14 cellular contexts compared by ENCODE assay signal in the genomic region with DNA sequence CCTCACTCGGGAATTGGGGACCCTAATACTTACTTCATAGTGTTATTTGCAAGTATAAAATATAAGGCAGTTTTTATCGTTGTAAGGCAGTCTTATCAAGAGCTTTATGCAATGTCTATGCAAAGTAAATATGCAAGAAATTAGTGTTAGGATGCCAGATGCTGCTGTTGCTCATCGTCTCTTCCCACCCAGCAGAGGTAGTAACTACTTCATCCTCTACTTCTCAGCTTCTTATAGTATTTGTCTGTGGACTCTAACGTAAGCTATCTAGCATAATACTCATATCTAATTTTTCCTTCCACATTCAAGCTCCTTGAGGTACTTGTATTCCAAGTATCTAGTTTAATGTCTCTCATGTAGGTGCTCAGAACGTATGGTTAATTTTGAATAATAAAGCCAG. TPM values are rescaled to one million over a fixed set of nuclear protein-coding genes. Genes with fewer than 3 reads are reported as not detected.
DNase-seq lines count a peak whose midpoint lies in the region; ATAC-seq and TF ChIP-seq lines count a peak whose summit lies in the region.
"Had no signal": no experiment of that assay in that cellular context is flagged by ENCODE, and none has a peak within 500 bp of the region (broad histone marks: within the 10 kb centered on the region; RNA-seq: fewer than 3 reads in every experiment).

No MANE protein-coding gene starts in this region.

- intact Hi-C loops in activated CD8-positive, alpha-beta T cell treated with anti-CD3 and anti-CD28 coated beads for 36 hours (cut with micrococcal nuclease), result no loop called here
- intact Hi-C loops in transverse colon (cut with DNase I; ENCODE audit: low total_unique reads), result no loop called here

- POLR2A ChIA-PET in activated CD8-positive, alpha-beta T cell treated with anti-CD3 and anti-CD28 coated beads for 36 hours (lab: Charles Lee), result interaction anchor here (0.6 to 17.5 kb wide), 3 partner anchors 8 to 18 kb away, joined by 3 to 361 read pairs (median 6); a partner anchor contains a TSS

- H3K27me3 Mint-ChIP-seq in activated naive CD4-positive, alpha-beta T cell treated with anti-CD3 and anti-CD28 coated beads, Interleukin-2, amount 50 U/mL, for 24 hours, result no peaks in the 10 kb centered on the region
- no peaks in the 10 kb centered on the region for H3K27me3 Mint-ChIP-seq in activated CD8-positive, alpha-beta T cell treated with anti-CD3 and anti-CD28 coated beads for 36 hours
- peaks cover 21% of the 10 kb centered on the region for H3K27me3 Mint-ChIP-seq in glutamatergic neuron (ENCODE audit: unreplicated experiment)

- H3K79me1 ChIP-seq in neuronal stem cell (ENCODE audit: low read depth, low read length), result peaks cover 28% of the 10 kb centered on the region

- no peak overlapping the region for H2BK12ac ChIP-seq in neuronal stem cell (ENCODE audit: low read length)

- H3K36me3 ChIP-seq in transverse colon (no peaks in the 10 kb centered on the region), neuronal stem cell (replicated peaks in 1 of 2; ENCODE audit: control insufficient read depth in 2 of 2, insufficient read depth in 2 of 2, low read length in 2 of 2) (peaks cover 4 to 95% of the 10 kb centered on the region in 2 donors)

- TF ChIP-seq EP300 in transverse colon (IDR thresholded peaks at IDR 0.05; ENCODE audit: low read depth), result no peak

- in situ Hi-C loops in transverse colon (cut with MboI; ENCODE audit: low pct_ligation_motif_present in 1 of 4, low pct_unique_long_range_greater_than_20kb in 1 of 4, low sequenced_read_pairs in 3 of 4), result no loop called here

- CTCF ChIA-PET in activated CD8-positive, alpha-beta T cell treated with anti-CD3 and anti-CD28 coated beads for 36 hours (lab: Charles Lee), result interaction anchor here (0.8 to 1.3 kb wide), 3 partner anchors 8 to 158 kb away, joined by 3 to 4 read pairs (median 4); no protein-coding TSS in a partner anchor

- H3K18ac ChIP-seq in neuronal stem cell (ENCODE audit: low read length), result no peak overlapping the region

- H3K14ac ChIP-seq in neuronal stem cell (ENCODE audit: low read length), result no peak overlapping the region

- H3K27me3 ChIP-seq in transverse colon (no peaks in the 10 kb centered on the region), neuronal stem cell (ENCODE audit: control insufficient read depth in 3 of 3, insufficient read depth in 3 of 3, low read depth in 1 of 3, low read length in 3 of 3) (no peaks in the 10 kb centered on the region)
- H3K27me3 ChIP-seq: MG63 had no signal

- H3K4me1 ChIP-seq in transverse colon, result peaks cover 17 to 62% (median 25%) of the 10 kb centered on the region in 4 donors
- H3K4me1 ChIP-seq in neuronal stem cell (ENCODE audit: control insufficient read depth in 2 of 2, insufficient read depth in 1 of 2, low read depth in 1 of 2, low read length in 2 of 2), result no peaks in the 10 kb centered on the region

- no peak for TF ChIP-seq POLR2A in transverse colon (IDR thresholded peaks at IDR 0.05)

- TF ChIP-seq CTCF in activated CD8-positive, alpha-beta T cell treated with anti-CD3 and anti-CD28 coated beads for 36 hours (IDR thresholded peaks at IDR 0.05), result no peak
- TF ChIP-seq CTCF in glutamatergic neuron (IDR thresholded peaks at IDR 0.05; ENCODE audit: partially characterized antibody, unreplicated experiment), result no peak
- no peak for TF ChIP-seq CTCF in transverse colon (IDR thresholded peaks at IDR 0.05)

- H3K9ac ChIP-seq in neuronal stem cell (ENCODE audit: low read depth, low read length, poor library complexity), result no peak overlapping the region

- 86% methylated on average over 4 to 5 of the region's 5 CpGs for WGBS in transverse colon (ENCODE audit: low coverage in 1 of 2), 2 donors
- no CpG with 5 or more reads among the region's 5 CpGs for WGBS in neuronal stem cell (ENCODE audit: extremely low coverage in 2 of 2, insufficient read length in 2 of 2, insufficient replicate concordance in 1 of 2), 2 donors

- DNase-seq in activated naive CD4-positive, alpha-beta T cell treated with Interleukin-2 at 50 U/mL for 16 hours, result no peak
- DNase-seq in activated CD8-positive, alpha-beta T cell treated with anti-CD3 and anti-CD28 coated beads for 36 hours, result no peak
- DNase-seq in glutamatergic neuron (no peak), transverse colon (no peak), NCI-H146 (lab: John Stamatoyannopoulos, UW) (no peak), neuronal stem cell (ENCODE audit: low spot score) (no peak), NCI-H2227 (lab: John Stamatoyannopoulos, UW; ENCODE audit: unreplicated experiment) (no peak)
- DNase-seq: activated CD8-positive, alpha-beta memory T cell treated with anti-CD3 and anti-CD28 coated beads for 24 hours; COR-L47; MG63; NCI-H1694; NCI-H524 had no signal

- no peak overlapping the region for H3K4me2 ChIP-seq in neuronal stem cell (ENCODE audit: insufficient read depth, low read length, poor library complexity, severe bottlenecking)

- peaks cover 5% of the 10 kb centered on the region for H3K36me3 Mint-ChIP-seq in activated naive CD4-positive, alpha-beta T cell treated with anti-CD3 and anti-CD28 coated beads, Interleukin-2, amount 50 U/mL, for 24 hours
- peaks cover 74% of the 10 kb centered on the region for H3K36me3 Mint-ChIP-seq in activated CD8-positive, alpha-beta T cell treated with anti-CD3 and anti-CD28 coated beads for 36 hours (ENCODE audit: low read depth)
- peaks cover 12% of the 10 kb centered on the region for H3K36me3 Mint-ChIP-seq in glutamatergic neuron (ENCODE audit: unreplicated experiment)

- no peak overlapping the region for H2AFZ ChIP-seq in neuronal stem cell (ENCODE audit: low read length)

- no peaks in the 10 kb centered on the region for H3K9me3 Mint-ChIP-seq in activated naive CD4-positive, alpha-beta T cell treated with anti-CD3 and anti-CD28 coated beads, Interleukin-2, amount 50 U/mL, for 24 hours
- H3K9me3 Mint-ChIP-seq in activated CD8-positive, alpha-beta T cell treated with anti-CD3 and anti-CD28 coated beads for 36 hours, result no peaks in the 10 kb centered on the region
- peaks cover 8% of the 10 kb centered on the region for H3K9me3 Mint-ChIP-seq in glutamatergic neuron (ENCODE audit: unreplicated experiment)

- no peak overlapping the region for H2BK5ac ChIP-seq in neuronal stem cell (ENCODE audit: low read length)

- H3K4me3 ChIP-seq in transverse colon, result no peak overlapping the region
- H3K4me3 ChIP-seq in neuronal stem cell (ENCODE audit: low read length in 2 of 2), result no peak overlapping the region
- H3K4me3 ChIP-seq: lung, MG63 had no signal

- no peak overlapping the region for H2BK15ac ChIP-seq in neuronal stem cell (ENCODE audit: low read length)

- no peak for ATAC-seq in activated CD8-positive, alpha-beta T cell treated with anti-CD3 and anti-CD28 coated beads for 36 hours

- H2AK5ac ChIP-seq in neuronal stem cell (ENCODE audit: low read depth, low read length), result no peak overlapping the region

- peak overlapping the region; percentile 1 for H3K4me3 Mint-ChIP-seq in activated naive CD4-positive, alpha-beta T cell treated with anti-CD3 and anti-CD28 coated beads, Interleukin-2, amount 50 U/mL, for 24 hours
- no peak overlapping the region for H3K4me3 Mint-ChIP-seq in activated CD8-positive, alpha-beta T cell treated with anti-CD3 and anti-CD28 coated beads for 36 hours
- no peak overlapping the region for H3K4me3 Mint-ChIP-seq in glutamatergic neuron (ENCODE audit: unreplicated experiment)

- H3K27ac Mint-ChIP-seq in activated naive CD4-positive, alpha-beta T cell treated with anti-CD3 and anti-CD28 coated beads, Interleukin-2, amount 50 U/mL, for 24 hours, result peak overlapping the region; percentile 91
- H3K27ac Mint-ChIP-seq in activated CD8-positive, alpha-beta T cell treated with anti-CD3 and anti-CD28 coated beads for 36 hours, result peak overlapping the region; percentile 98
- H3K27ac Mint-ChIP-seq in glutamatergic neuron (ENCODE audit: unreplicated experiment), result peak overlapping the region; percentile 73

- H2BK120ac ChIP-seq in neuronal stem cell (ENCODE audit: low read depth, low read length), result no peak overlapping the region

- H3K27ac ChIP-seq in transverse colon, result peak overlapping the region; percentile 33 to 69 (median 52)
- H3K27ac ChIP-seq in neuronal stem cell (replicated peaks; ENCODE audit: low read length), result no peak overlapping the region

- H4K8ac ChIP-seq in neuronal stem cell (ENCODE audit: low read depth, low read length), result no peak overlapping the region

- peaks cover 99% of the 10 kb centered on the region for H3K4me1 Mint-ChIP-seq in activated naive CD4-positive, alpha-beta T cell treated with anti-CD3 and anti-CD28 coated beads, Interleukin-2, amount 50 U/mL, for 24 hours
- H3K4me1 Mint-ChIP-seq in activated CD8-positive, alpha-beta T cell treated with anti-CD3 and anti-CD28 coated beads for 36 hours (ENCODE audit: low read depth), result peaks cover 94% of the 10 kb centered on the region
- H3K4me1 Mint-ChIP-seq in glutamatergic neuron (ENCODE audit: low read depth, unreplicated experiment), result peaks cover 39% of the 10 kb centered on the region

- H3K9me3 ChIP-seq in transverse colon (no peaks in the 10 kb centered on the region), neuronal stem cell (replicated peaks in 1 of 2; ENCODE audit: control insufficient read depth in 2 of 2, insufficient read depth in 1 of 2, low read depth in 1 of 2, low read length in 2 of 2) (no peaks in the 10 kb centered on the region)
- H3K9me3 ChIP-seq: MG63 had no signal

- H3K23ac ChIP-seq in neuronal stem cell (ENCODE audit: low read depth, low read length, poor library complexity), result no peak overlapping the region

- no peak overlapping the region for H4K91ac ChIP-seq in neuronal stem cell (ENCODE audit: low read depth, low read length, poor library complexity)

- no peak overlapping the region for H3K4ac ChIP-seq in neuronal stem cell (ENCODE audit: low read length)

RNA-seq across cellular contexts. Expression of a gene that starts 11.6 kb away (rescaled TPM):
- 100 to 1,000 TPM; 259 to 260 TPM for total RNA-seq in activated CD8-positive, alpha-beta T cell treated with anti-CD3 and anti-CD28 coated beads for 36 hours
- total RNA-seq in glutamatergic neuron (ENCODE audit: unreplicated experiment) (458 TPM), transverse colon (100 to 1,000 TPM in 3 of 4 donors, 10 to 100 TPM in 1; 82.7 to 377 (median 155) TPM)
- polyA plus RNA-seq in neuronal stem cell (2013, experiment 1 of 2), result 138 TPM
- polyA plus RNA-seq in neuronal stem cell (2013, experiment 2 of 2), result 134 TPM
